27 cellular contexts compared by ENCODE assay signal in genomic region chr4:23484689-23485088, GRCh38.
DNase-seq lines count a peak whose midpoint lies in the region; ATAC-seq, FAIRE-seq and TF ChIP-seq lines count a peak whose summit lies in the region.
"Had no signal": no experiment of that assay in that cellular context is flagged by ENCODE, and none has a peak within 500 bp of the region (broad histone marks: within the 10 kb centered on the region; RNA-seq: fewer than 3 reads in every experiment).

No MANE protein-coding gene starts in this region.

- no peaks in the 10 kb centered on the region for H3K4me1 Mint-ChIP-seq in stimulated activated effector memory CD8-positive, alpha-beta T cell treated with anti-CD3 and anti-CD28 coated beads, Interleukin-12 subunit alpha, Interleukin-12 subunit beta, amount 100 ng/mL, for 72 hours
- H3K4me1 Mint-ChIP-seq in activated CD4-positive, alpha-beta T cell treated with anti-CD3 and anti-CD28 coated beads, Interleukin-2, amount 10 ng/mL, durations not matched to agents 24 days and 14 days, result no peaks in the 10 kb centered on the region
- H3K4me1 Mint-ChIP-seq: mesothelial cell of epicardium, naive B cell had no signal

- no peaks in the 10 kb centered on the region for H3K27me3 ChIP-seq in MG63
- no peaks in the 10 kb centered on the region for H3K27me3 ChIP-seq in bronchial epithelial cell (ENCODE audit: control insufficient read depth, insufficient read depth, low read length)
- H3K27me3 ChIP-seq: body of pancreas, spleen had no signal

- no peaks in the 10 kb centered on the region for H3K27me3 Mint-ChIP-seq in activated CD4-positive, alpha-beta T cell treated with anti-CD3 and anti-CD28 coated beads, Interleukin-2, amount 10 ng/mL, durations not matched to agents 24 days and 14 days
- H3K27me3 Mint-ChIP-seq: activated CD8-positive, alpha-beta T cell treated with anti-CD3 and anti-CD28 coated beads for 36 hours; naive B cell; type B pancreatic cell had no signal

- no peak for TF ChIP-seq CTCF in bronchial epithelial cell (IDR thresholded peaks at IDR 0.05; ENCODE audit: insufficient read depth, low read length, severe bottlenecking)

- peak; percentile 3 for DNase-seq in MG63
- DNase-seq in bronchial epithelial cell (ENCODE audit: low read depth), result peak; percentile 2
- no peak for DNase-seq in left ventricle myocardium superior
- peak; percentile 16 for DNase-seq in stromal cell of bone marrow (ENCODE audit: low read depth)
- no peak for DNase-seq in stimulated activated effector memory CD8-positive, alpha-beta T cell treated with anti-CD3 and anti-CD28 coated beads, Interleukin-12 subunit alpha, Interleukin-12 subunit beta, amount 100 ng/mL, for 72 hours (ENCODE audit: low spot score in 2 of 2)
- DNase-seq in activated CD4-positive, alpha-beta T cell treated with anti-CD3 and anti-CD28 coated beads, Interleukin-2, amount 10 ng/mL, durations not matched to agents 24 days and 14 days, result no peak
- DNase-seq: activated CD4-positive, alpha-beta T cell treated with anti-CD3 and anti-CD28 coated beads for 1 hour; activated CD8-positive, alpha-beta T cell treated with anti-CD3 and anti-CD28 coated beads for 36 hours; activated effector memory CD4-positive, alpha-beta T cell treated with Interleukin-2 at 50 U/mL for 16 hours; body of pancreas; DMS79; foreskin fibroblast; HCEC 1CT; left colon; MM.1S; naive B cell; NCI-H1417; NCI-H2081 treated with DMSO at 0.1 percent for 48 hours; NCI-H345; NCI-H82; SK-N-SH; spleen had no signal

- FAIRE-seq in bronchial epithelial cell (lab: Jason Lieb, UNC), result no peak
- FAIRE-seq: GM19239 had no signal

- intact Hi-C loops in left ventricle myocardium superior (cut with micrococcal nuclease), result no loop called here
- intact Hi-C loops in activated CD4-positive, alpha-beta T cell treated with anti-CD3 and anti-CD28 coated beads, Interleukin-2, amount 10 ng/mL, durations not matched to agents 24 days and 14 days (cut with micrococcal nuclease), result no loop called here

- ATAC-seq in left ventricle myocardium superior (peak; percentile 42), HG03097 (IDR thresholded peaks at IDR 0.05; ENCODE audit: low FRiP score, unreplicated experiment) (no peak)
- no peak for ATAC-seq in stimulated activated effector memory CD8-positive, alpha-beta T cell treated with anti-CD3 and anti-CD28 coated beads, Interleukin-12 subunit alpha, Interleukin-12 subunit beta, amount 100 ng/mL, for 72 hours
- ATAC-seq: activated CD8-positive, alpha-beta T cell treated with anti-CD3 and anti-CD28 coated beads for 36 hours; body of pancreas; left colon had no signal

- H3K36me3 ChIP-seq in MG63 (no peaks in the 10 kb centered on the region), bronchial epithelial cell (ENCODE audit: control insufficient read depth, insufficient read depth, low read length) (no peaks in the 10 kb centered on the region)
- H3K36me3 ChIP-seq: spleen had no signal

- peaks cover 11% of the 10 kb centered on the region for H3K9me3 Mint-ChIP-seq in stimulated activated effector memory CD8-positive, alpha-beta T cell treated with anti-CD3 and anti-CD28 coated beads, Interleukin-12 subunit alpha, Interleukin-12 subunit beta, amount 100 ng/mL, for 72 hours
- no peaks in the 10 kb centered on the region for H3K9me3 Mint-ChIP-seq in activated CD4-positive, alpha-beta T cell treated with anti-CD3 and anti-CD28 coated beads, Interleukin-2, amount 10 ng/mL, durations not matched to agents 24 days and 14 days
- H3K9me3 Mint-ChIP-seq: activated CD8-positive, alpha-beta T cell treated with anti-CD3 and anti-CD28 coated beads for 36 hours; mesothelial cell of epicardium; T-helper 1 cell treated with Interleukin-12 subunit alpha and Interleukin-12 subunit beta and Interleukin-4 antibody, amounts not matched to agents 30 μg/mL and 1 μg/mL, for 36 hours; type B pancreatic cell had no signal

- H3K4me3 Mint-ChIP-seq in stimulated activated effector memory CD8-positive, alpha-beta T cell treated with anti-CD3 and anti-CD28 coated beads, Interleukin-12 subunit alpha, Interleukin-12 subunit beta, amount 100 ng/mL, for 72 hours, result no peak overlapping the region
- no peak overlapping the region for H3K4me3 Mint-ChIP-seq in activated CD4-positive, alpha-beta T cell treated with anti-CD3 and anti-CD28 coated beads, Interleukin-2, amount 10 ng/mL, durations not matched to agents 24 days and 14 days
- H3K4me3 Mint-ChIP-seq: activated CD8-positive, alpha-beta T cell treated with anti-CD3 and anti-CD28 coated beads for 36 hours; mesothelial cell of epicardium; naive B cell; T-helper 1 cell treated with Interleukin-12 subunit alpha and Interleukin-12 subunit beta and Interleukin-4 antibody, amounts not matched to agents 30 μg/mL and 1 μg/mL, for 36 hours; type B pancreatic cell had no signal

- H3K36me3 Mint-ChIP-seq in stimulated activated effector memory CD8-positive, alpha-beta T cell treated with anti-CD3 and anti-CD28 coated beads, Interleukin-12 subunit alpha, Interleukin-12 subunit beta, amount 100 ng/mL, for 72 hours, result no peaks in the 10 kb centered on the region
- no peaks in the 10 kb centered on the region for H3K36me3 Mint-ChIP-seq in activated CD4-positive, alpha-beta T cell treated with anti-CD3 and anti-CD28 coated beads, Interleukin-2, amount 10 ng/mL, durations not matched to agents 24 days and 14 days (ENCODE audit: low read depth)
- H3K36me3 Mint-ChIP-seq: mesothelial cell of epicardium, naive B cell, type B pancreatic cell had no signal

- no peaks in the 10 kb centered on the region for H3K9me3 ChIP-seq in MG63
- H3K9me3 ChIP-seq: body of pancreas, SK-N-SH had no signal

- H3K27ac Mint-ChIP-seq in stimulated activated effector memory CD8-positive, alpha-beta T cell treated with anti-CD3 and anti-CD28 coated beads, Interleukin-12 subunit alpha, Interleukin-12 subunit beta, amount 100 ng/mL, for 72 hours, result no peak overlapping the region
- no peak overlapping the region for H3K27ac Mint-ChIP-seq in activated CD4-positive, alpha-beta T cell treated with anti-CD3 and anti-CD28 coated beads, Interleukin-2, amount 10 ng/mL, durations not matched to agents 24 days and 14 days
- H3K27ac Mint-ChIP-seq: activated CD8-positive, alpha-beta T cell treated with anti-CD3 and anti-CD28 coated beads for 36 hours; mesothelial cell of epicardium; naive B cell; T-helper 1 cell treated with Interleukin-12 subunit alpha and Interleukin-12 subunit beta and Interleukin-4 antibody, amounts not matched to agents 30 μg/mL and 1 μg/mL, for 36 hours; type B pancreatic cell had no signal

- H3K4me3 ChIP-seq in MG63 (no peak overlapping the region), bronchial epithelial cell (ENCODE audit: low read depth, low read length) (no peak overlapping the region)
- H3K4me3 ChIP-seq: body of pancreas, spleen had no signal

Comparison
In these comparisons a context has a peak if more than half of its experiments do, and no peak if none do; other contexts are left out.
1. DNase-seq: peak in MG63 (single experiment), bronchial epithelial cell (single experiment) and stromal cell of bone marrow (single experiment); none in left ventricle myocardium superior (single experiment), stimulated activated effector memory CD8-positive, alpha-beta T cell treated with anti-CD3 and anti-CD28 coated beads, Interleukin-12 subunit alpha, Interleukin-12 subunit beta, amount 100 ng/mL, for 72 hours (0 of 2) and activated CD4-positive, alpha-beta T cell treated with anti-CD3 and anti-CD28 coated beads, Interleukin-2, amount 10 ng/mL, durations not matched to agents 24 days and 14 days (single experiment).